ENCODE assay signal across 8 cellular contexts in genomic region chr6:120826253-120826652, GRCh38.
DNase-seq lines count a peak whose midpoint lies in the region; ATAC-seq and TF ChIP-seq lines count a peak whose summit lies in the region.

No MANE protein-coding gene starts in this region.

- DNase-seq in stimulated activated CD4-positive, alpha-beta T cell treated with anti-CD3 and anti-CD28 coated beads, Interleukin-4, amount 100 ng/mL, for 1 hour, result peak; percentile 1
- no peak for DNase-seq in stimulated activated CD4-positive, alpha-beta T cell treated with anti-CD3 and anti-CD28 coated beads, Interleukin-12 subunit alpha, Interleukin-12 subunit beta, amount 100 ng/mL, for 4 hours
- peak; percentile 35 for DNase-seq in NCI-H526 treated with DMSO at 0.1 percent for 48 hours (lab: John Stamatoyannopoulos, UW)
- peak; percentile 87 for DNase-seq in endodermal cell
- peak; percentile 28 for DNase-seq in stimulated activated CD8-positive, alpha-beta memory T cell treated with anti-CD3 and anti-CD28 coated beads, Interleukin-4, amount 100 ng/mL, for 48 hours
- no peak for DNase-seq in amniotic stem cell (lab: John Stamatoyannopoulos, UW)
- no peak for DNase-seq in stimulated activated CD4-positive, alpha-beta T cell treated with anti-CD3 and anti-CD28 coated beads, Interleukin-4, amount 100 ng/mL, for 24 hours

- H3K27me3 ChIP-seq in endodermal cell (ENCODE audit: control insufficient read depth, insufficient read depth, low read length, poor library complexity, severe bottlenecking), result no peaks in the 10 kb centered on the region

- TF ChIP-seq CTCF in endodermal cell (conservative IDR thresholded peaks at IDR 0.05), result peak; percentile 90

- H3K4me3 ChIP-seq in endodermal cell (ENCODE audit: low read length), result no peak overlapping the region

- peaks cover 1% of the 10 kb centered on the region for H3K4me1 Mint-ChIP-seq in endodermal cell

- no peak overlapping the region for H3K27ac Mint-ChIP-seq in endodermal cell

- no peak for ATAC-seq in GM21390 (IDR thresholded peaks at IDR 0.05; ENCODE audit: unreplicated experiment)

- H3K9ac ChIP-seq in endodermal cell (ENCODE audit: extremely low read depth, low read length, poor library complexity, severe bottlenecking), result no peak overlapping the region

- H3K36me3 Mint-ChIP-seq in endodermal cell (ENCODE audit: low read depth), result no peaks in the 10 kb centered on the region

- no peak overlapping the region for H3K4me3 Mint-ChIP-seq in endodermal cell

- H3K4me1 ChIP-seq in endodermal cell (ENCODE audit: control insufficient read depth, insufficient read depth, low read length), result no peaks in the 10 kb centered on the region

- no peaks in the 10 kb centered on the region for H3K27me3 Mint-ChIP-seq in endodermal cell (ENCODE audit: insufficient read depth)

- no peaks in the 10 kb centered on the region for H3K9me3 ChIP-seq in endodermal cell (ENCODE audit: control insufficient read depth, low read length)

- H3K36me3 ChIP-seq in endodermal cell (ENCODE audit: control insufficient read depth, insufficient read depth, low read length), result no peaks in the 10 kb centered on the region

- peaks cover 6% of the 10 kb centered on the region for H3K9me3 Mint-ChIP-seq in endodermal cell

- no peak overlapping the region for H3K27ac ChIP-seq in endodermal cell (ENCODE audit: low read depth, low read length)

- WGBS in endodermal cell (ENCODE audit: insufficient coverage in 1 of 2, insufficient read length in 1 of 2), 2 experiments, result 77 to 83% methylated on average over 2 of the region's 2 CpGs

Comparison
In these comparisons a context has a peak if more than half of its experiments do, and no peak if none do; other contexts are left out.
1. DNase-seq: peak in stimulated activated CD4-positive, alpha-beta T cell treated with anti-CD3 and anti-CD28 coated beads, Interleukin-4, amount 100 ng/mL, for 1 hour (single experiment), NCI-H526 treated with DMSO at 0.1 percent for 48 hours (single experiment), endodermal cell (single experiment) and stimulated activated CD8-positive, alpha-beta memory T cell treated with anti-CD3 and anti-CD28 coated beads, Interleukin-4, amount 100 ng/mL, for 48 hours (single experiment); none in stimulated activated CD4-positive, alpha-beta T cell treated with anti-CD3 and anti-CD28 coated beads, Interleukin-12 subunit alpha, Interleukin-12 subunit beta, amount 100 ng/mL, for 4 hours (single experiment), amniotic stem cell (single experiment) and stimulated activated CD4-positive, alpha-beta T cell treated with anti-CD3 and anti-CD28 coated beads, Interleukin-4, amount 100 ng/mL, for 24 hours (single experiment).